Comparison of ENCODE assay signal across 19 cellular contexts in genomic region chr19:50292216-50292827, GRCh38. TPM values are rescaled to one million over a fixed set of nuclear protein-coding genes. Genes with fewer than 3 reads are reported as not detected.
"Had no signal": no experiment of that assay in that cellular context is flagged by ENCODE, and none has a peak within 500 bp of the region (broad histone marks: within the 10 kb centered on the region; RNA-seq: fewer than 3 reads in every experiment).

No MANE protein-coding gene starts in this region.

- H3K4me1 ChIP-seq: colonic mucosa, foreskin keratinocyte, neural progenitor cell, parathyroid adenoma, psoas muscle, right lobe of liver, spleen, testis, tibial nerve had no signal

- H3K4me1 Mint-ChIP-seq: natural killer cell; stimulated activated memory B cell treated with anti-CD40 and anti-IgM and Interleukin-4, amounts not matched to agents 10 μg/mL and 1 μg/mL and 100 μg/mL, for 72 hours had no signal

- H3K9me3 ChIP-seq: colonic mucosa, psoas muscle, right lobe of liver, testis had no signal

- H3K36me3 Mint-ChIP-seq: natural killer cell had no signal

- H3K27ac ChIP-seq: colonic mucosa, foreskin keratinocyte, neural progenitor cell, parathyroid adenoma, psoas muscle, right lobe of liver, spleen, testis, tibial nerve had no signal

- H2AFZ ChIP-seq: neural progenitor cell, parathyroid adenoma had no signal

- H3K36me3 ChIP-seq: neural progenitor cell, spleen had no signal

- DNase-seq: colonic mucosa; dermis blood vessel endothelial cell; erythroblast; foreskin keratinocyte; kidney glomerular epithelial cell; natural killer cell; psoas muscle; retina; right lobe of liver; spleen; stimulated activated CD4-positive, alpha-beta T cell treated with anti-CD3 and anti-CD28 coated beads, Interleukin-15, amount 100 ng/mL, for 24 hours; stimulated activated CD4-positive, alpha-beta T cell treated with anti-CD3 and anti-CD28 coated beads, Interleukin-1b, Interleukin-23, amount 100 ng/mL, for 48 hours; stimulated activated CD4-positive, alpha-beta T cell treated with anti-CD3 and anti-CD28 coated beads, Interleukin-4, amount 100 ng/mL, for 24 hours; testis had no signal

- H3K9ac ChIP-seq: neural progenitor cell, parathyroid adenoma had no signal

- H3K4me2 ChIP-seq: neural progenitor cell had no signal

- H3K27ac Mint-ChIP-seq: natural killer cell; neural progenitor cell; stimulated activated memory B cell treated with anti-CD40 and anti-IgM and Interleukin-4, amounts not matched to agents 10 μg/mL and 1 μg/mL and 100 μg/mL, for 72 hours; stimulated activated naive CD8-positive, alpha-beta T cell treated with anti-CD3 and anti-CD28 coated beads, Interleukin-15, Interleukin-2, amounts not matched to agents 100 ng/mL and 50 ng/mL, for 24 hours had no signal

- H3K27me3 ChIP-seq: colonic mucosa, foreskin keratinocyte, neural progenitor cell, right lobe of liver, testis, tibial nerve had no signal

- H3K4me3 ChIP-seq: colonic mucosa, neural progenitor cell, psoas muscle, right lobe of liver, spleen, testis, tibial nerve had no signal

- H3K4me3 Mint-ChIP-seq: natural killer cell; neural progenitor cell; stimulated activated memory B cell treated with anti-CD40 and anti-IgM and Interleukin-4, amounts not matched to agents 10 μg/mL and 1 μg/mL and 100 μg/mL, for 72 hours; stimulated activated naive CD8-positive, alpha-beta T cell treated with anti-CD3 and anti-CD28 coated beads, Interleukin-15, Interleukin-2, amounts not matched to agents 100 ng/mL and 50 ng/mL, for 24 hours had no signal

- ATAC-seq: foreskin keratinocyte, natural killer cell, psoas muscle, right lobe of liver had no signal

RNA-seq across cellular contexts. Expression of gene KCNC3, which starts 36.9 kb away (rescaled TPM):
- total RNA-seq: foreskin keratinocyte had no signal
- polyA plus RNA-seq: foreskin keratinocyte had no signal
